Comparison of ENCODE assay signal across 8 cellular contexts in genomic region chr16:87463722-87464690, GRCh38. TPM values are rescaled to one million over a fixed set of nuclear protein-coding genes. Genes with fewer than 3 reads are reported as not detected.
DNase-seq lines count a peak whose midpoint lies in the region; ATAC-seq and TF ChIP-seq lines count a peak whose summit lies in the region.

No MANE protein-coding gene starts in this region.

- POLR2A ChIA-PET in CD4-positive, alpha-beta memory T cell (lab: Charles Lee; ENCODE audit: partially characterized antibody): interaction anchor here (1.0 kb wide), 1 partner anchor 81 kb away, joined by 5 read pairs; the partner anchor contains the start of gene FBXO31

- no peaks in the 10 kb centered on the region for H3K27me3 ChIP-seq in CD4-positive, alpha-beta memory T cell (ENCODE audit: insufficient read depth, low read length)
- no peaks in the 10 kb centered on the region for H3K27me3 ChIP-seq in gastroesophageal sphincter

- no peak overlapping the region for H3K27ac ChIP-seq in CD4-positive, alpha-beta memory T cell (ENCODE audit: low read depth, low read length)
- peak overlapping the region; percentile 85 to 91 (median 86) for H3K27ac ChIP-seq in gastroesophageal sphincter

- no peak for TF ChIP-seq CTCF in gastroesophageal sphincter (IDR thresholded peaks at IDR 0.05)

- H3K9me3 ChIP-seq in CD4-positive, alpha-beta memory T cell (ENCODE audit: control insufficient read depth in 1 of 2, low read length in 2 of 2): no peaks in the 10 kb centered on the region
- H3K9me3 ChIP-seq in gastroesophageal sphincter: no peaks in the 10 kb centered on the region

- peaks cover 42% of the 10 kb centered on the region for H3K4me1 ChIP-seq in CD4-positive, alpha-beta memory T cell (ENCODE audit: insufficient read depth, low read length)
- H3K4me1 ChIP-seq in gastroesophageal sphincter: peaks cover 13 to 72% (median 46%) of the 10 kb centered on the region in 3 donors

- in situ Hi-C loops in KBM-7 (cut with MboI; ENCODE audit: low pct_unique_long_range_greater_than_20kb, low sequenced_read_pairs): no loop called here

- TF ChIP-seq EP300 in gastroesophageal sphincter (IDR thresholded peaks at IDR 0.05): no peak

- no peaks in the 10 kb centered on the region for H3K9me3 Mint-ChIP-seq in CD4-positive, alpha-beta memory T cell
- H3K9me3 Mint-ChIP-seq in activated T-cell treated with anti-CD3 and anti-CD28 coated beads, Interleukin-2, amount 50 U/mL, for 24 hours: no peaks in the 10 kb centered on the region

- CTCF ChIA-PET in CD4-positive, alpha-beta memory T cell (lab: Charles Lee; ENCODE audit: partially characterized antibody): interaction anchor here (1.4 kb wide), 1 partner anchor 172 kb away, joined by 5 read pairs; no protein-coding TSS in a partner anchor

- intact Hi-C loops in CD4-positive, alpha-beta memory T cell (cut with micrococcal nuclease): no loop called here
- intact Hi-C loops in sciatic nerve (cut with DNase I): no loop called here

- peaks cover 20 to 56% (median 38%) of the 10 kb centered on the region in 4 donors for H3K4me1 Mint-ChIP-seq in CD4-positive, alpha-beta memory T cell
- H3K4me1 Mint-ChIP-seq in activated T-cell treated with anti-CD3 and anti-CD28 coated beads, Interleukin-2, amount 50 U/mL, for 24 hours (ENCODE audit: low read depth): peaks cover 57% of the 10 kb centered on the region

- DNase-seq in CD4-positive, alpha-beta memory T cell: peak in 3 of 5 donors; percentile 7 to 67 (median 23)
- DNase-seq in KBM-7 (peak; percentile 78), sciatic nerve (ENCODE audit: low spot score) (peak; percentile 61), NCI-H187 (lab: John Stamatoyannopoulos, UW) (no peak)
- peak; percentile 57 for DNase-seq in activated T-cell treated with anti-CD3 and anti-CD28 coated beads, Interleukin-2, amount 50 U/mL, for 24 hours

- peak overlapping the region; percentile 49 to 89 (median 76) for H3K4me3 Mint-ChIP-seq in CD4-positive, alpha-beta memory T cell
- peak overlapping the region; percentile 68 for H3K4me3 Mint-ChIP-seq in activated T-cell treated with anti-CD3 and anti-CD28 coated beads, Interleukin-2, amount 50 U/mL, for 24 hours

- H3K36me3 ChIP-seq in CD4-positive, alpha-beta memory T cell (ENCODE audit: insufficient read depth, low read length): no peaks in the 10 kb centered on the region
- H3K36me3 ChIP-seq in gastroesophageal sphincter: peaks cover 0 to 13% of the 10 kb centered on the region in 2 donors

- peak; percentile 38 for ATAC-seq in gastroesophageal sphincter
- ATAC-seq in sciatic nerve: peak; percentile 65
- ATAC-seq in HG02678 (IDR thresholded peaks at IDR 0.05; ENCODE audit: unreplicated experiment): no peak
- ATAC-seq in GM19397 (IDR thresholded peaks at IDR 0.05; ENCODE audit: unreplicated experiment): no peak

- peaks cover 3 to 9% of the 10 kb centered on the region in 2 donors for H3K36me3 Mint-ChIP-seq in CD4-positive, alpha-beta memory T cell
- H3K36me3 Mint-ChIP-seq in activated T-cell treated with anti-CD3 and anti-CD28 coated beads, Interleukin-2, amount 50 U/mL, for 24 hours (ENCODE audit: low read depth): peaks cover 15% of the 10 kb centered on the region

- no peak for TF ChIP-seq POLR2A in gastroesophageal sphincter (IDR thresholded peaks at IDR 0.05)

- WGBS in gastroesophageal sphincter (ENCODE audit: low coverage in 1 of 2), 2 donors: 13 to 46% methylated on average over 6 to 11 of the region's 22 CpGs

- no peak overlapping the region for H3K4me3 ChIP-seq in CD4-positive, alpha-beta memory T cell (ENCODE audit: low read length in 2 of 2)
- H3K4me3 ChIP-seq in gastroesophageal sphincter: peak overlapping the region in 1 of 2 donors; percentile 36

- H3K27ac Mint-ChIP-seq in CD4-positive, alpha-beta memory T cell: peak overlapping the region; percentile 58 to 90 (median 83)
- H3K27ac Mint-ChIP-seq in activated T-cell treated with anti-CD3 and anti-CD28 coated beads, Interleukin-2, amount 50 U/mL, for 24 hours: peak overlapping the region; percentile 96

- no peaks in the 10 kb centered on the region for H3K27me3 Mint-ChIP-seq in CD4-positive, alpha-beta memory T cell
- no peaks in the 10 kb centered on the region for H3K27me3 Mint-ChIP-seq in activated T-cell treated with anti-CD3 and anti-CD28 coated beads, Interleukin-2, amount 50 U/mL, for 24 hours

RNA-seq across cellular contexts. Expression of gene ZCCHC14, which starts 28.8 kb away (rescaled TPM):
- 10 to 100 TPM; 22.7 to 25.1 TPM for total RNA-seq in CD4-positive, alpha-beta memory T cell
- polyA plus RNA-seq in CD4-positive, alpha-beta memory T cell: 1 to 10 TPM in 1 of 2 donors, under 1 TPM in 1; 0.21 to 1.1 TPM
- total RNA-seq in gastroesophageal sphincter (10 to 100 TPM; 15.5 to 24.9 (median 19.9) TPM), sciatic nerve (28.4 TPM)

Comparison
In these comparisons a context has a peak if more than half of its experiments do, and no peak if none do; other contexts are left out.
1. DNase-seq: peak in CD4-positive, alpha-beta memory T cell (3 of 5), KBM-7 (single experiment), activated T-cell treated with anti-CD3 and anti-CD28 coated beads, Interleukin-2, amount 50 U/mL, for 24 hours (single experiment) and sciatic nerve (single experiment); none in NCI-H187 (0 of 2).
2. ATAC-seq: peak in gastroesophageal sphincter (single experiment) and sciatic nerve (single experiment); none in HG02678 (single experiment) and GM19397 (single experiment).